In genomic region chr4:26384380-26385057, GRCh38 we compare ENCODE assay signal across 1 cellular context.
TF ChIP-seq lines count a peak whose summit lies in the region.

No MANE protein-coding gene starts in this region.

TF ChIP-seq in GM23338, 12 proteins besides CTCF, POLR2A, EP300 and RAD21 (continued from another document):
- TF ChIP-seq REST (IDR thresholded peaks at IDR 0.05; ENCODE audit: unreplicated experiment): no peak
